Comparison of ENCODE assay signal across 1 cellular context in genomic region chr6:53598584-53598983, GRCh38.
TF ChIP-seq lines count a peak whose summit lies in the region.

No MANE protein-coding gene starts in this region.

TF ChIP-seq in HepG2, 621 proteins besides CTCF, POLR2A, EP300 and RAD21:
- no peak for TF ChIP-seq ZFX (CRISPR knock-in tag; IDR thresholded peaks at IDR 0.05; ENCODE audit: low read depth)
- no peak for TF ChIP-seq YEATS2 (CRISPR knock-in tag; IDR thresholded peaks at IDR 0.05; ENCODE audit: borderline replicate concordance)
- TF ChIP-seq ZNF292 (CRISPR knock-in tag; IDR thresholded peaks at IDR 0.05; ENCODE audit: borderline replicate concordance, low read depth), result 0 out of 2 replicates have a peak, but pooled peaks have one; percentile 41
